Comparison of ENCODE assay signal across 12 cellular contexts in the genomic region with DNA sequence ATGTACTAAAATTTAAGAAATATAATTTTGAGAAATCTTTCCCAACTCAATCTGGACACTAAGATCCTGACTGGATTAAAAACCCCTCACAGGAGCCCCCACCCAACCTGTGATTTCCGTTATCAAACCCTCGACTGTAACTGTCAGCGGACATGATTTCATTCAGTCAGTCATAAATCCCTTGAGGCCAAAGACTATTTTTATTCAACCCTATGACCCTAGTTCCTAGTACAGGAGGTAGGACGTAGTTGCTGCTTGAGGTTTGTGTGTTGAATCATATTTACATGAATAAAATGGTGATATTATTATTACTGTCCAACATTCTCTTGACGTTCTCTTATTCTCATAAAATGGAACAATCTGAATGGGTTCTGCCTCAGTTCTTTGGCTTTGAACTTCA.
DNase-seq lines count a peak whose midpoint lies in the region; ATAC-seq and TF ChIP-seq lines count a peak whose summit lies in the region.
"Had no signal": no experiment of that assay in that cellular context is flagged by ENCODE, and none has a peak within 500 bp of the region (broad histone marks: within the 10 kb centered on the region; RNA-seq: fewer than 3 reads in every experiment).

No MANE protein-coding gene starts in this region.

- H3K4me1 ChIP-seq in BLaER1, result peaks cover 18% of the 10 kb centered on the region
- peaks cover 10 to 33% of the 10 kb centered on the region in 2 donors for H3K4me1 ChIP-seq in ascending aorta
- H3K4me1 ChIP-seq in skeletal muscle tissue (ENCODE audit: control insufficient read depth in 3 of 3, insufficient read depth in 3 of 3, low read length in 3 of 3), result peaks cover 0 to 14% (median 3%) of the 10 kb centered on the region in 3 donors
- H3K4me1 ChIP-seq: BE2C had no signal

- H3K27me3 ChIP-seq in BLaER1 (no peaks in the 10 kb centered on the region), ascending aorta (no peaks in the 10 kb centered on the region), skeletal muscle tissue (ENCODE audit: control insufficient read depth in 3 of 3, insufficient read depth in 3 of 3, low read length in 3 of 3) (no peaks in the 10 kb centered on the region)
- H3K27me3 ChIP-seq: BE2C had no signal

- no peaks in the 10 kb centered on the region for H3K4me1 Mint-ChIP-seq in stimulated activated effector memory CD8-positive, alpha-beta T cell treated with anti-CD3 and anti-CD28 coated beads, Interleukin-12 subunit alpha, Interleukin-12 subunit beta, amount 100 ng/mL, for 72 hours
- H3K4me1 Mint-ChIP-seq: CD8-positive, alpha-beta memory T cell had no signal

- H3K27ac Mint-ChIP-seq in stimulated activated effector memory CD8-positive, alpha-beta T cell treated with anti-CD3 and anti-CD28 coated beads, Interleukin-12 subunit alpha, Interleukin-12 subunit beta, amount 100 ng/mL, for 72 hours, result no peak overlapping the region
- H3K27ac Mint-ChIP-seq: CD8-positive, alpha-beta memory T cell had no signal

- TF ChIP-seq CTCF in ascending aorta (IDR thresholded peaks at IDR 0.05) (no peak), choroid plexus epithelial cell (conservative IDR thresholded peaks at IDR 0.05; ENCODE audit: low read depth, low read length) (no peak)

- H3K4me2 ChIP-seq in BLaER1, result peak overlapping the region; percentile 29

- intact Hi-C loops in ascending aorta (cut with DNase I), result loop anchor here (5.0 kb wide), 1 partner anchor 147 kb away; the partner anchor contains the start of gene SGIP1

- H3K36me3 Mint-ChIP-seq in stimulated activated effector memory CD8-positive, alpha-beta T cell treated with anti-CD3 and anti-CD28 coated beads, Interleukin-12 subunit alpha, Interleukin-12 subunit beta, amount 100 ng/mL, for 72 hours, result no peaks in the 10 kb centered on the region
- H3K36me3 Mint-ChIP-seq: CD8-positive, alpha-beta memory T cell had no signal

- no peak overlapping the region for H3K4me3 Mint-ChIP-seq in stimulated activated effector memory CD8-positive, alpha-beta T cell treated with anti-CD3 and anti-CD28 coated beads, Interleukin-12 subunit alpha, Interleukin-12 subunit beta, amount 100 ng/mL, for 72 hours
- H3K4me3 Mint-ChIP-seq: CD8-positive, alpha-beta memory T cell had no signal

- H3K9me3 Mint-ChIP-seq in stimulated activated effector memory CD8-positive, alpha-beta T cell treated with anti-CD3 and anti-CD28 coated beads, Interleukin-12 subunit alpha, Interleukin-12 subunit beta, amount 100 ng/mL, for 72 hours, result no peaks in the 10 kb centered on the region
- H3K9me3 Mint-ChIP-seq: CD8-positive, alpha-beta memory T cell had no signal

- no peaks in the 10 kb centered on the region for H4K20me1 ChIP-seq in BLaER1

- no peak overlapping the region for H3K4me3 ChIP-seq in BLaER1
- H3K4me3 ChIP-seq in ascending aorta, result no peak overlapping the region
- no peak overlapping the region for H3K4me3 ChIP-seq in choroid plexus epithelial cell (ENCODE audit: low read depth, low read length)
- no peak overlapping the region for H3K4me3 ChIP-seq in skeletal muscle tissue (ENCODE audit: low read length in 3 of 3)
- H3K4me3 ChIP-seq: GM23248 had no signal

- H3K36me3 ChIP-seq in BLaER1, result no peaks in the 10 kb centered on the region
- peaks cover 0 to 7% of the 10 kb centered on the region in 2 donors for H3K36me3 ChIP-seq in ascending aorta
- H3K36me3 ChIP-seq in skeletal muscle tissue (ENCODE audit: control insufficient read depth in 3 of 3, insufficient read depth in 3 of 3, low read length in 3 of 3), result no peaks in the 10 kb centered on the region
- H3K36me3 ChIP-seq: BE2C had no signal

- no peak overlapping the region for H3K27ac ChIP-seq in BLaER1
- peak overlapping the region; percentile 77 to 86 for H3K27ac ChIP-seq in ascending aorta
- H3K27ac ChIP-seq in skeletal muscle tissue (ENCODE audit: low read depth, low read length), result peak overlapping the region; percentile 36
- H3K27ac ChIP-seq: GM23248, HL-60 had no signal

- H3K9ac ChIP-seq in BLaER1 (no peak overlapping the region), skeletal muscle tissue (ENCODE audit: low read depth in 1 of 3, low read length in 3 of 3) (no peak overlapping the region)
- H3K9ac ChIP-seq: GM23248 had no signal

- DNase-seq in ascending aorta (ENCODE audit: low spot score in 2 of 2), result no peak
- DNase-seq in choroid plexus epithelial cell (ENCODE audit: low read depth), result peak; percentile 42
- DNase-seq in stimulated activated effector memory CD8-positive, alpha-beta T cell treated with anti-CD3 and anti-CD28 coated beads, Interleukin-12 subunit alpha, Interleukin-12 subunit beta, amount 100 ng/mL, for 72 hours (ENCODE audit: low spot score in 2 of 2), result no peak
- no peak for DNase-seq in NK-92 treated with Interleukin-12 subunit alpha and Interleukin-12 subunit beta, amount 100 ng/mL, for 24 hours (lab: John Stamatoyannopoulos, UW)
- DNase-seq: BE2C; CD8-positive, alpha-beta memory T cell; GM23248 had no signal

- ATAC-seq in stimulated activated effector memory CD8-positive, alpha-beta T cell treated with anti-CD3 and anti-CD28 coated beads, Interleukin-12 subunit alpha, Interleukin-12 subunit beta, amount 100 ng/mL, for 72 hours, result no peak
- ATAC-seq in HG02798 (IDR thresholded peaks at IDR 0.05; ENCODE audit: poor library complexity, unreplicated experiment), result no peak
- ATAC-seq: HCT116 had no signal

- H3K9me3 ChIP-seq in BLaER1 (no peaks in the 10 kb centered on the region), ascending aorta (no peaks in the 10 kb centered on the region), skeletal muscle tissue (ENCODE audit: control insufficient read depth in 3 of 3, low read length in 3 of 3) (no peaks in the 10 kb centered on the region)
- H3K9me3 ChIP-seq: BE2C had no signal
